9 cellular contexts compared by ENCODE assay signal in the genomic region with DNA sequence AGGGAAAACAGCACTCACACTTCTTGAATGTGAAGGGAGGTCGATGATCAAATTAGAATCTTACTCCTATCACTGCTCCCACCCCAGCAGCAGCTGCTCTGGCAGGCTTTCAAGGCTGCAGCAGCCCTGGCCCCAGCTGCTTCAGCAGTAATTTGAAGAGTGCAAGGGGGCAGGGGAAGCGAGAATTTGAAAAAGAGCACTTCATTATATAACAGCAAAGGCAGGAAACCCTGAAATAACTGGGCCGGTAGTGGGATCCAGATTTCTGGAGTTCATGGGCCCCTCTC. TPM values are rescaled to one million over a fixed set of nuclear protein-coding genes. Genes with fewer than 3 reads are reported as not detected.
A peak's percentile ranks its signal among the peaks of the same experiment; 100 is the strongest.
DNase-seq lines count a peak whose midpoint lies in the region; ATAC-seq, FAIRE-seq and TF ChIP-seq lines count a peak whose summit lies in the region.
"Had no signal": no experiment of that assay in that cellular context is flagged by ENCODE, and none has a peak within 500 bp of the region (broad histone marks: within the 10 kb centered on the region; RNA-seq: fewer than 3 reads in every experiment).

No MANE protein-coding gene starts in this region.

- H3K79me1 ChIP-seq in H1 (ENCODE audit: low read depth, low read length): no peaks in the 10 kb centered on the region

- no peak overlapping the region for H4K5ac ChIP-seq in H1 (ENCODE audit: insufficient read length, low read depth, low read length)

- no peak for FAIRE-seq in H1 (lab: Jason Lieb, UNC)

- H3K27ac ChIP-seq in H1 (ENCODE audit: low read depth, low read length) (peak overlapping the region; percentile 46; the same call in 1 of the 2 replicates), Karpas-422 (ENCODE audit: low read length) (no peak overlapping the region)

- no peak for TF ChIP-seq EP300 in H1 (IDR thresholded peaks at IDR 0.05; ENCODE audit: borderline replicate concordance in 1 of 2, low read depth in 2 of 2, low read length in 2 of 2)

- no peaks in the 10 kb centered on the region for H4K20me1 ChIP-seq in H1 (replicated peaks in 1 of 2; ENCODE audit: control insufficient read depth in 1 of 2, insufficient read depth in 2 of 2, low read length in 2 of 2)
- no peaks in the 10 kb centered on the region for H4K20me1 ChIP-seq in Karpas-422 (ENCODE audit: insufficient read depth, low read depth, low read length)

- WGBS in H1 (ENCODE audit: extremely low coverage in 1 of 2, insufficient coverage in 1 of 2, insufficient read length in 1 of 2, insufficient replicate concordance in 2 of 2, low coverage in 1 of 2, low lambda C conversion rate in 2 of 2, missing lambda C conversion rate in 1 of 2), 2 experiments: 15% methylated on average over 3 of the region's 3 CpGs; no CpG with 5 or more reads in 1 of the 2 experiments

- H3K23me2 ChIP-seq in H1 (ENCODE audit: low read depth, low read length): no peaks in the 10 kb centered on the region; the same call in 1 of the 2 replicates

- ATAC-seq in HG03460 (IDR thresholded peaks at IDR 0.05; ENCODE audit: unreplicated experiment): no peak
- no peak for ATAC-seq in GM19023 (IDR thresholded peaks at IDR 0.05; ENCODE audit: unreplicated experiment)

- peak overlapping the region; percentile 40 for H2BK120ac ChIP-seq in H1 (replicated peaks; ENCODE audit: low read depth, low read length)

- H4K8ac ChIP-seq in H1 (ENCODE audit: extremely low read depth, insufficient read depth, low read length): no peak overlapping the region

- H3K9me3 ChIP-seq in H1 (ENCODE audit: insufficient read depth in 2 of 2, low read depth in 1 of 2, low read length in 1 of 2): no peaks in the 10 kb centered on the region
- H3K9me3 ChIP-seq in Karpas-422 (ENCODE audit: low read length): no peaks in the 10 kb centered on the region

- no peak overlapping the region for H3K18ac ChIP-seq in H1 (ENCODE audit: extremely low read depth, low read length)

- H3K4ac ChIP-seq in H1 (replicated peaks; ENCODE audit: insufficient read length, low read depth, low read length): no peak overlapping the region

- no peak overlapping the region for H4K91ac ChIP-seq in H1 (replicated peaks; ENCODE audit: insufficient read length, low read length)

- no peaks in the 10 kb centered on the region for H3K36me3 ChIP-seq in H1 (ENCODE audit: control insufficient read depth in 2 of 4, insufficient read depth in 4 of 4, low read length in 3 of 4)
- H3K36me3 ChIP-seq in Karpas-422 (ENCODE audit: insufficient read depth, low read length): no peaks in the 10 kb centered on the region

- CTCF ChIA-PET in H1 (lab: Charles Lee; ENCODE audit: partially characterized antibody): interaction anchor here (0.6 to 7.3 kb wide), 6 partner anchors 34 to 366 kb away, joined by 3 to 49 read pairs (median 3); no protein-coding TSS in a partner anchor

- DNase-seq in AG10803 (ENCODE audit: low read depth) (peak; percentile 54), NCI-H1092 treated with DMSO at 0.1 percent for 48 hours (lab: John Stamatoyannopoulos, UW) (peak; percentile 13), H1 (ENCODE audit: low read depth in 1 of 2, low spot score in 2 of 2) (peak in 1 of 2 experiments; percentile 53), myocyte (ENCODE audit: low read depth) (peak; percentile 96), Karpas-422 (no peak)
- no peak for DNase-seq in activated CD4-positive, alpha-beta T cell treated with anti-CD3 and anti-CD28 coated beads, Interleukin-2, amount 50 U/mL, for 1 hour

- no peak for TF ChIP-seq RAD21 in H1 (IDR thresholded peaks at IDR 0.05 in 1 of 2, conservative IDR thresholded peaks at IDR 0.05 in 1 of 2; ENCODE audit: low read depth in 2 of 2, low read length in 2 of 2)

- H2AFZ ChIP-seq in H1 (ENCODE audit: low read length): 0 out of 2 replicates have a peak overlapping the region, but pooled peaks have one; percentile 36
- H2AFZ ChIP-seq in Karpas-422 (ENCODE audit: low read length): no peak overlapping the region

- peak overlapping the region; percentile 41; the same call in 1 of the 2 replicates for H2BK12ac ChIP-seq in H1 (ENCODE audit: low read depth, low read length)

- H2BK15ac ChIP-seq in H1 (ENCODE audit: low read length): no peak overlapping the region

- no peak overlapping the region for H3K56ac ChIP-seq in H1 (replicated peaks; ENCODE audit: insufficient read length, low read depth, low read length)

- H3K9me2 ChIP-seq in Karpas-422 (replicated peaks; ENCODE audit: insufficient read depth, low read length): no peaks in the 10 kb centered on the region

- TF ChIP-seq CTCF in AG10803 (conservative IDR thresholded peaks at IDR 0.05; ENCODE audit: low read length) (no peak), H1 (IDR thresholded peaks at IDR 0.05; ENCODE audit: control extremely low read depth in 1 of 3, insufficient read depth in 1 of 3, low read depth in 1 of 3, low read length in 3 of 3) (no peak)

- H3K79me2 ChIP-seq in H1 (ENCODE audit: control insufficient read depth in 1 of 2, insufficient read depth in 2 of 2, low read length in 2 of 2) (no peaks in the 10 kb centered on the region), Karpas-422 (ENCODE audit: low read length) (no peaks in the 10 kb centered on the region)

- peak overlapping the region; percentile 87; the same call in 1 of the 2 replicates for H2BK5ac ChIP-seq in H1 (ENCODE audit: low read depth, low read length)

- no peak overlapping the region for H3K23ac ChIP-seq in H1 (ENCODE audit: insufficient read length)

- no peak overlapping the region for H3K14ac ChIP-seq in H1 (ENCODE audit: insufficient read length)

- TF ChIP-seq POLR2A in H1 (IDR thresholded peaks at IDR 0.05; ENCODE audit: control extremely low read depth in 1 of 2, low read depth in 2 of 2, low read length in 2 of 2): no peak

- H3K27me3 ChIP-seq in H1 (replicated peaks in 1 of 4; ENCODE audit: control insufficient read depth in 3 of 4, extremely low read depth in 1 of 4, insufficient read depth in 3 of 4, low read length in 3 of 4) (no peaks in the 10 kb centered on the region), Karpas-422 (ENCODE audit: low read length) (no peaks in the 10 kb centered on the region)

- POLR2A ChIA-PET in H1 (lab: Charles Lee; ENCODE audit: partially characterized antibody): interaction anchor here (2.7 kb wide), 1 partner anchor 178 kb away, joined by 8 read pairs; a partner anchor contains a TSS

- H2AK5ac ChIP-seq in H1 (ENCODE audit: low read depth, low read length): no peak overlapping the region

- H2BK20ac ChIP-seq in H1 (ENCODE audit: low read length): 0 out of 2 replicates have a peak overlapping the region, but pooled peaks have one; percentile 19

- H3K4me2 ChIP-seq in H1 (ENCODE audit: insufficient read depth in 1 of 2, low read depth in 2 of 2, low read length in 2 of 2) (peak overlapping the region; percentile 5 to 58), Karpas-422 (ENCODE audit: low read depth, low read length, poor library complexity, severe bottlenecking) (no peak overlapping the region)

- H3K4me3 ChIP-seq in AG10803 (ENCODE audit: low read length) (no peak overlapping the region), H1 (ENCODE audit: extremely low read depth in 1 of 4, insufficient read depth in 2 of 4, low read depth in 3 of 4, low read length in 4 of 4) (peak overlapping the region in 1 of 4 experiments; percentile 39; a peak in 2 of 8 replicates), Karpas-422 (ENCODE audit: low read length) (no peak overlapping the region)

- H3K4me1 ChIP-seq in H1 (replicated peaks in 1 of 4; ENCODE audit: control insufficient read depth in 3 of 4, insufficient read depth in 4 of 4, low read length in 3 of 4) (peaks cover 0 to 12% (median 9%) of the 10 kb centered on the region in 4 experiments; a peak in 5 of 7 replicates), Karpas-422 (ENCODE audit: low read length) (no peaks in the 10 kb centered on the region)

- H3K9ac ChIP-seq in H1 (replicated peaks in 1 of 4; ENCODE audit: extremely low read depth in 1 of 4, low read depth in 3 of 4, low read length in 3 of 4) (peak overlapping the region in 1 of 4 experiments; percentile 22; a peak in 2 of 7 replicates), Karpas-422 (ENCODE audit: low read length) (no peak overlapping the region)

TF ChIP-seq in H1, 55 proteins besides CTCF, POLR2A, EP300 and RAD21 (continues in another document):
- TF ChIP-seq EGR1 (IDR thresholded peaks at IDR 0.05; ENCODE audit: borderline replicate concordance, low read depth, low read length) (no peak), KDM5A (IDR thresholded peaks at IDR 0.05; ENCODE audit: low read length) (no peak), CBX5 (IDR thresholded peaks at IDR 0.05; ENCODE audit: low read depth, low read length) (no peak)
- TF ChIP-seq, protein P1, sequence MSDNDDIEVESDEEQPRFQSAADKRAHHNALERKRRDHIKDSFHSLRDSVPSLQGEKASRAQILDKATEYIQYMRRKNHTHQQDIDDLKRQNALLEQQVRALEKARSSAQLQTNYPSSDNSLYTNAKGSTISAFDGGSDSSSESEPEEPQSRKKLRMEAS (IDR thresholded peaks at IDR 0.05): no peak

RNA-seq across cellular contexts. Expression of a gene that starts 44.9 kb away (rescaled TPM):
- total RNA-seq in H1 (2021; fragmentation: NEBNext Ultra II Directional; extraction: Animal tissue kit (Norgen Biotek cat#: 25700)): not detected in 2 replicates
- not detected in 2 replicates for polyA plus RNA-seq in H1 (2011; rRNA removed)
- not detected for polyA plus RNA-seq in H1 (2011; cell fraction: cytosol; rRNA removed)
- not detected for polyA plus RNA-seq in H1 (2011; cell fraction: nucleus; rRNA removed)
- 0.04 TPM in 1 of 4 replicates, not detected in the others for polyA plus RNA-seq in H1 (2012, experiment 1 of 2)
- polyA plus RNA-seq in H1 (2012, experiment 2 of 2): not detected
- 0.02 TPM for polyA plus RNA-seq in H1 (2013, experiment 1 of 2)
- polyA plus RNA-seq in H1 (2013, experiment 2 of 2): under 0.01 TPM
- not detected in 2 replicates for polyA minus RNA-seq in H1 (2011; rRNA and poly(A)+ RNA removed)
- polyA minus RNA-seq in H1 (2011; cell fraction: cytosol; rRNA and poly(A)+ RNA removed): 0.81 TPM
- not detected for polyA minus RNA-seq in H1 (2011; cell fraction: nucleus; rRNA and poly(A)+ RNA removed)
- total RNA-seq in myocyte: 119 and 131 TPM in 2 replicates
- 15.6 TPM for polyA plus RNA-seq in myocyte (2012)
- total RNA-seq in Karpas-422 (2014; rRNA removed; shearing (Covaris generic); ENCODE audit: low replicate concordance): not detected in 2 replicates
- total RNA-seq: bronchial epithelial cell had no signal

Comparison
In these comparisons a context has a peak if more than half of its experiments do, and no peak if none do; other contexts are left out.
1. DNase-seq: peak in AG10803 (single experiment), NCI-H1092 treated with DMSO at 0.1 percent for 48 hours (single experiment) and myocyte (single experiment); none in Karpas-422 (single experiment) and activated CD4-positive, alpha-beta T cell treated with anti-CD3 and anti-CD28 coated beads, Interleukin-2, amount 50 U/mL, for 1 hour (single experiment).
2. RNA of a gene that starts 44.9 kb away (total RNA-seq): 119 to 131 TPM in myocyte; not detected in H1 and not detected in Karpas-422; every median in the first group is over 100 times any median in the second.